Comparison of ENCODE assay signal across 8 cellular contexts in genomic region chr14:36941783-36942521, GRCh38.
A peak's percentile ranks its signal among the peaks of the same experiment; 100 is the strongest.
DNase-seq lines count a peak whose midpoint lies in the region; ATAC-seq and TF ChIP-seq lines count a peak whose summit lies in the region.

No MANE protein-coding gene starts in this region.

- H3K4me1 Mint-ChIP-seq in progenitor cell of endocrine pancreas (ENCODE audit: low read depth): peaks cover 5% of the 10 kb centered on the region
- no peaks in the 10 kb centered on the region for H3K4me1 Mint-ChIP-seq in immature natural killer cell

- H3K4me1 ChIP-seq in HCT116 (ENCODE audit: control insufficient read depth in 1 of 2, insufficient read depth in 2 of 2, low read length in 2 of 2) (peaks cover 0 to 4% of the 10 kb centered on the region in 2 experiments; a peak in 1 of 4 replicates), Peyer's patch (no peaks in the 10 kb centered on the region)

- H3K9me3 Mint-ChIP-seq in progenitor cell of endocrine pancreas (ENCODE audit: low read depth) (no peaks in the 10 kb centered on the region), immature natural killer cell (peaks cover 0 to 17% (median under 1%) of the 10 kb centered on the region in 6 donors)

- no peaks in the 10 kb centered on the region for H3K79me2 ChIP-seq in HCT116 (ENCODE audit: insufficient read depth, low read length)

- RAD21 ChIA-PET in HCT116 (lab: Charles Lee; ENCODE audit: low non-redundant PET in 1 of 2, low total read pairs in 2 of 2, uncharacterized antibody in 2 of 2, unreplicated experiment in 2 of 2): interaction anchor here (0.5 to 1.8 kb wide), 5 partner anchors 208 to 954 kb away, joined by 3 to 10 read pairs (median 4); no protein-coding TSS in a partner anchor

- peak; percentile 82 for TF ChIP-seq RAD21 in HCT116 (IDR thresholded peaks at IDR 0.05; ENCODE audit: low read depth)

- DNase-seq in HCT116 (ENCODE audit: low read depth, low spot score): peak; percentile 60
- DNase-seq in M059J (ENCODE audit: low read depth): peak; percentile 47
- DNase-seq in Peyer's patch: peak; percentile 17 to 85 (median 76)
- peak; percentile 43 for DNase-seq in activated naive CD4-positive, alpha-beta T cell treated with anti-CD3 and anti-CD28 coated beads, Interleukin-2, amount 50 U/mL, for 16 hours
- DNase-seq in Right ventricle myocardium inferior (ENCODE audit: missing footprints): peak; percentile 62
- DNase-seq in progenitor cell of endocrine pancreas (ENCODE audit: low spot score, unreplicated experiment): peak; percentile 67
- DNase-seq in immature natural killer cell: no peak

- TF ChIP-seq CTCF in GM12801 (IDR thresholded peaks at IDR 0.05; ENCODE audit: extremely low read depth, insufficient read length): peak; percentile 92
- peak; percentile 84 to 97 (median 96) for TF ChIP-seq CTCF in HCT116 (IDR thresholded peaks at IDR 0.05 in 2 of 3, conservative IDR thresholded peaks at IDR 0.05 in 1 of 3; ENCODE audit: borderline replicate concordance in 1 of 3, insufficient read depth in 1 of 3, low read depth in 2 of 3, low read length in 2 of 3)
- TF ChIP-seq CTCF in Peyer's patch (IDR thresholded peaks at IDR 0.05): peak; percentile 23 to 76 (median 72)
- TF ChIP-seq CTCF in progenitor cell of endocrine pancreas (IDR thresholded peaks at IDR 0.05; ENCODE audit: unreplicated experiment): peak; percentile 95

- peak; percentile 93 for ATAC-seq in HCT116
- peak; percentile 74 for ATAC-seq in Right ventricle myocardium inferior

- H3K36me3 Mint-ChIP-seq in progenitor cell of endocrine pancreas (ENCODE audit: insufficient read depth) (no peaks in the 10 kb centered on the region), immature natural killer cell (no peaks in the 10 kb centered on the region)

- H3K27me3 Mint-ChIP-seq in progenitor cell of endocrine pancreas (peaks cover 66% of the 10 kb centered on the region), immature natural killer cell (ENCODE audit: low read depth in 3 of 3) (peaks cover 0 to 2% (median 0%) of the 10 kb centered on the region in 3 donors)

- H3K4me3 Mint-ChIP-seq in progenitor cell of endocrine pancreas (ENCODE audit: low read depth) (no peak overlapping the region), immature natural killer cell (no peak overlapping the region)

- no peaks in the 10 kb centered on the region for H3K36me3 ChIP-seq in HCT116 (ENCODE audit: control insufficient read depth in 1 of 2, insufficient read depth in 2 of 2, low read length in 2 of 2)
- no peaks in the 10 kb centered on the region for H3K36me3 ChIP-seq in Peyer's patch

- TF ChIP-seq POLR2A in HCT116 (IDR thresholded peaks at IDR 0.05; ENCODE audit: borderline replicate concordance, extremely low read depth, insufficient read depth, insufficient read length) (no peak), Peyer's patch (IDR thresholded peaks at IDR 0.05) (no peak)

- H3K27me3 ChIP-seq in HCT116 (ENCODE audit: insufficient read depth, low read length): no peaks in the 10 kb centered on the region
- no peaks in the 10 kb centered on the region for H3K27me3 ChIP-seq in Peyer's patch

- POLR2A ChIA-PET in HCT116 (lab: Charles Lee): no interaction called here

- CTCF ChIA-PET in HCT116 (lab: Charles Lee): interaction anchor here (0.7 to 2.9 kb wide), 33 partner anchors 8 to 1058 kb away, joined by 3 to 41 read pairs (median 6); partner anchors contain the start of gene PAX9

- H3K27ac ChIP-seq in HCT116 (ENCODE audit: low read depth, low read length) (no peak overlapping the region), Peyer's patch (no peak overlapping the region)

- no peaks in the 10 kb centered on the region for H3K9me3 ChIP-seq in HCT116 (ENCODE audit: control insufficient read depth in 1 of 2, insufficient read depth in 1 of 2, low read depth in 1 of 2, low read length in 2 of 2)
- H3K9me3 ChIP-seq in Peyer's patch: no peaks in the 10 kb centered on the region

- H3K27ac Mint-ChIP-seq in progenitor cell of endocrine pancreas (no peak overlapping the region), immature natural killer cell (no peak overlapping the region)

- H4K20me1 ChIP-seq in HCT116 (ENCODE audit: insufficient read depth): no peaks in the 10 kb centered on the region

- intact Hi-C loops in HCT116 (cut with micrococcal nuclease): loop anchor here (1.0 to 5.0 kb wide), 4 partner anchors 170 to 389 kb away; no protein-coding TSS in a partner anchor
- intact Hi-C loops in Right ventricle myocardium inferior (cut with DNase I): loop anchor here (2.0 kb wide), 2 partner anchors 293 to 389 kb away; no protein-coding TSS in a partner anchor

- H3K4me2 ChIP-seq in HCT116 (ENCODE audit: low read length): peak overlapping the region; percentile 45; the same call in 1 of the 2 replicates

- H3K4me3 ChIP-seq in HCT116 (replicated peaks in 1 of 2; ENCODE audit: low read depth in 1 of 2, low read length in 2 of 2) (no peak overlapping the region; a peak in 1 of 4 replicates), Peyer's patch (no peak overlapping the region)

- H3K9ac ChIP-seq in HCT116 (ENCODE audit: low read length): no peak overlapping the region

- peak overlapping the region; percentile 24 for H2AFZ ChIP-seq in HCT116 (ENCODE audit: low read depth, low read length, poor library complexity, severe bottlenecking)

- BruUV-seq in HCT116 (replicated peaks; lab: Mats Ljungman, UMichigan): no TSS peak

- no peaks in the 10 kb centered on the region for H3K9me2 ChIP-seq in HCT116 (ENCODE audit: insufficient read depth)

TF ChIP-seq in HCT116, 20 proteins besides CTCF, POLR2A, EP300 and RAD21:
- TF ChIP-seq MAX (IDR thresholded peaks at IDR 0.05): no peak
- TF ChIP-seq ZFX (IDR thresholded peaks at IDR 0.05): no peak
- no peak for TF ChIP-seq SIN3A (IDR thresholded peaks at IDR 0.05; ENCODE audit: low read depth)
- TF ChIP-seq CEBPB (IDR thresholded peaks at IDR 0.05; ENCODE audit: low read depth): no peak
- TF ChIP-seq ZNF274 (IDR thresholded peaks at IDR 0.05; ENCODE audit: low read depth, low read length): no peak
- no peak for TF ChIP-seq ATF3 (IDR thresholded peaks at IDR 0.05)
- TF ChIP-seq ZBTB33 (IDR thresholded peaks at IDR 0.05; ENCODE audit: extremely low read depth, insufficient replicate concordance, low read length): no peak
- TF ChIP-seq JUND (IDR thresholded peaks at IDR 0.05): no peak
- TF ChIP-seq FOSL1 (IDR thresholded peaks at IDR 0.05; ENCODE audit: low read depth): no peak
- no peak for TF ChIP-seq TCF7L2 (IDR thresholded peaks at IDR 0.05; ENCODE audit: borderline replicate concordance, extremely low read depth, insufficient read depth, insufficient read length)

Comparison
In these comparisons a context has a peak if more than half of its experiments do, and no peak if none do; other contexts are left out.
1. DNase-seq: peak in HCT116 (single experiment), M059J (single experiment), Peyer's patch (3 of 3), activated naive CD4-positive, alpha-beta T cell treated with anti-CD3 and anti-CD28 coated beads, Interleukin-2, amount 50 U/mL, for 16 hours (single experiment), Right ventricle myocardium inferior (single experiment) and progenitor cell of endocrine pancreas (single experiment); none in immature natural killer cell (0 of 3).
2. Peak in every context shown above with its lines, with median percentiles within 50 percentile points of each other: CTCF ChIP-seq.